1 cellular context compared by ENCODE assay signal in the genomic region with DNA sequence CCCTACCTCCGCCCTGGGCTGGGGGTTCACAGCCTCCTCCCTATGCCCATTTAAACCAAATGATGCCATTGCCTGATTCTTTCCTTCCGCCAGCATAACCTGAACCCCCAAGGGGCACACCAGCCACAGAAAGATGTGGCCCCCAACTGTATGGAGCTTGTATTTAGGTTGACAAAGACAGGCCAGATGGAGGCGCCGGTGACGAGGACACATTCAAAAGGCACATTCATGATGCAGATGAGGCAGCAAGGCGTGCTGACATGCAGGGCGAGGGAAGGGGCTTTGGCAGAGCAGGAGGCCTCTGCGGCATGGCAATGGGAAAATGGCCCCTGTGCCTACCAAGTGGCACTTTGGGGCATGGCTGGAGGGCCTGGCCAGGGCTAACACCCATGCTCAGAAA.
TF ChIP-seq lines count a peak whose summit lies in the region.

No MANE protein-coding gene starts in this region.

TF ChIP-seq in H1, 55 proteins besides CTCF, POLR2A, EP300 and RAD21:
- TF ChIP-seq SP1 (IDR thresholded peaks at IDR 0.05; ENCODE audit: low read depth, low read length) = no peak
- no peak for TF ChIP-seq CHD2 (IDR thresholded peaks at IDR 0.05; ENCODE audit: low read length)
- no peak for TF ChIP-seq TEAD4 (IDR thresholded peaks at IDR 0.05; ENCODE audit: low read depth, low read length)
- no peak for TF ChIP-seq SP2 (IDR thresholded peaks at IDR 0.05; ENCODE audit: low read length)
- no peak for TF ChIP-seq POLR2AphosphoS5 (IDR thresholded peaks at IDR 0.05; ENCODE audit: low read depth, low read length)
- TF ChIP-seq, protein P1, sequence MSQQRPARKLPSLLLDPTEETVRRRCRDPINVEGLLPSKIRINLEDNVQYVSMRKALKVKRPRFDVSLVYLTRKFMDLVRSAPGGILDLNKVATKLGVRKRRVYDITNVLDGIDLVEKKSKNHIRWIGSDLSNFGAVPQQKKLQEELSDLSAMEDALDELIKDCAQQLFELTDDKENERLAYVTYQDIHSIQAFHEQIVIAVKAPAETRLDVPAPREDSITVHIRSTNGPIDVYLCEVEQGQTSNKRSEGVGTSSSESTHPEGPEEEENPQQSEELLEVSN (IDR thresholded peaks at IDR 0.05) = no peak
- TF ChIP-seq RBBP5 (IDR thresholded peaks at IDR 0.05; ENCODE audit: borderline replicate concordance, low read depth, low read length) = no peak
- no peak for TF ChIP-seq JUN (IDR thresholded peaks at IDR 0.05; ENCODE audit: low read depth, low read length)
- no peak for TF ChIP-seq PHF8 (conservative IDR thresholded peaks at IDR 0.05; ENCODE audit: low read depth, low read length)
- TF ChIP-seq, protein P2, sequence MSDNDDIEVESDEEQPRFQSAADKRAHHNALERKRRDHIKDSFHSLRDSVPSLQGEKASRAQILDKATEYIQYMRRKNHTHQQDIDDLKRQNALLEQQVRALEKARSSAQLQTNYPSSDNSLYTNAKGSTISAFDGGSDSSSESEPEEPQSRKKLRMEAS (IDR thresholded peaks at IDR 0.05) = no peak
- TF ChIP-seq CBX8 (IDR thresholded peaks at IDR 0.05; ENCODE audit: borderline replicate concordance, low read depth, low read length) = no peak
- TF ChIP-seq CHD1 (IDR thresholded peaks at IDR 0.05; ENCODE audit: low read depth, low read length) = no peak
- no peak for TF ChIP-seq NRF1 (IDR thresholded peaks at IDR 0.05; ENCODE audit: low read depth, low read length)
- TF ChIP-seq RNF2 (IDR thresholded peaks at IDR 0.05; ENCODE audit: borderline replicate concordance, low read depth, low read length, missing control alignments, poor library complexity, severe bottlenecking) = no peak
- TF ChIP-seq SUZ12 (IDR thresholded peaks at IDR 0.05; ENCODE audit: low read length) = no peak
- no peak for TF ChIP-seq POU5F1 (IDR thresholded peaks at IDR 0.05; ENCODE audit: low read depth, low read length)
